In the genomic region with DNA sequence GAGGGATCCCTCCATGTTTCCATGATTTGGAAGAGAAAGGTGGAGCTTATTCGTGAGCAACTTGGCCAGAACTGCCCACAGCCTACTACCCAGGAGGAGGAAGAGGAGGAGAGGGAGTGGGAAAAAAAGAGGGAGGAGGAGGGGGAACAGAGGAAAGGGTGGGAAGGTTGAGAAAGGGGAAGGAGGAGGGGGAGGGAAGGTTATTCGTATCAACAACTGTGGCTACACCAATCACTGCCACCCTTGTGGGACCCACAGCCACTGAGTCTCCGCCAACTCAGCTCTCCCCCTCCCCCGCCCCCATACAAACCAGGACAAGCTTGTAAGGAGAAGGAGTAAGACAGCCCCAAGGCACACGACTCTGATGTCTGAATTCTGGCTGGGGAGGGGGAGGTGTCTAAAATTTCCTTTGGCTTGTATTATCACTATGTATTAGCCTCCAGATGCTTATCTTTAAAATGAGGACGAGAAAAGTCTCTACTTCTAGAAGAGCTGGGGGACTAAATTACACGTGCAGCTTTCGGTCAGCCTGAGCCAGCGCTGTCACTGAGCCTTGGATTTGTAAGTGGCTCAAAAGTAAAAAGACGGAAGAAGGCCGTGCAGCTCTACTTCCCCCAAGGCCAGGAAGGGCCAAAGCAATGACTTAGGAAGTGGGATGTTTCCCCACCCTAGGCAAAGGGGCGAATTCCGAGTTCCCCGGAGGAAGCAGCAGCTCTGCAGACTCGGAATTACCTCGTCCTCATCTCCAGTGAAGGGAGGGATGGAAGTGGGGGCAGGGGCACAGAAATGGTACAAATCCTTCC, we compare ENCODE assay signal across 8 cellular contexts. TPM values are rescaled to one million over a fixed set of nuclear protein-coding genes. Genes with fewer than 3 reads are reported as not detected.
A peak's percentile ranks its signal among the peaks of the same experiment; 100 is the strongest.
DNase-seq lines count a peak whose midpoint lies in the region; ATAC-seq and TF ChIP-seq lines count a peak whose summit lies in the region.

No MANE protein-coding gene starts in this region.

- H3K4me3 ChIP-seq in GM23248 (peak overlapping the region; percentile 91), lower lobe of right lung (peak overlapping the region; percentile 74), tibial nerve (peak overlapping the region; percentile 78 to 87 (median 81))

- TF ChIP-seq POLR2A in tibial nerve (IDR thresholded peaks at IDR 0.05) = no peak

- peaks cover 29% of the 10 kb centered on the region for H3K4me1 ChIP-seq in GM23248 (ENCODE audit: insufficient read depth)
- H3K4me1 ChIP-seq in lower lobe of right lung = peaks cover 64% of the 10 kb centered on the region
- peaks cover 4 to 64% (median 47%) of the 10 kb centered on the region in 4 donors for H3K4me1 ChIP-seq in tibial nerve

- peak overlapping the region; percentile 74; the same call in 1 of the 2 replicates for H2AFZ ChIP-seq in GM23248

- no peaks in the 10 kb centered on the region for H3K27me3 ChIP-seq in GM23248 (replicated peaks; ENCODE audit: insufficient read depth)
- H3K27me3 ChIP-seq in lower lobe of right lung (ENCODE audit: low read depth) = peaks cover 4% of the 10 kb centered on the region
- peaks cover 0 to 4% of the 10 kb centered on the region in 2 donors for H3K27me3 ChIP-seq in tibial nerve

- peak overlapping the region; percentile 48 for H3K27ac ChIP-seq in GM23248
- H3K27ac ChIP-seq in cingulate gyrus (ENCODE audit: low read depth, low read length) = peak overlapping the region; percentile 73
- H3K27ac ChIP-seq in lower lobe of right lung = peak overlapping the region; percentile 87
- peak overlapping the region; percentile 65 to 89 (median 86) for H3K27ac ChIP-seq in tibial nerve

- in situ Hi-C loops in GM23248 (cut with MboI) = no loop called here

- peak overlapping the region; percentile 85 for H3K9ac ChIP-seq in GM23248

- peaks cover 65% of the 10 kb centered on the region for H3K79me2 ChIP-seq in GM23248 (ENCODE audit: insufficient read depth)

- H3K9me3 ChIP-seq in GM23248 (ENCODE audit: low read depth) (no peaks in the 10 kb centered on the region), lower lobe of right lung (no peaks in the 10 kb centered on the region), tibial nerve (no peaks in the 10 kb centered on the region)

- DNase-seq in GM23248 = peak; percentile 48
- DNase-seq in RPMI7951 (ENCODE audit: low read depth) = peak; percentile 89
- DNase-seq in lower lobe of right lung = peak; percentile 58
- no peak for DNase-seq in tibial nerve (ENCODE audit: low spot score in 2 of 2)
- DNase-seq in anterior cingulate cortex (lab: John Stamatoyannopoulos, UW) = no peak
- no peak for DNase-seq in KG1 (lab: John Stamatoyannopoulos, UW)

- TF ChIP-seq EP300 in tibial nerve (IDR thresholded peaks at IDR 0.05) = peak in 1 of 2 donors; percentile 41

- intact Hi-C loops in lower lobe of right lung (cut with DNase I) = loop anchor here (10.0 kb wide), 1 partner anchor 77 kb away; no protein-coding TSS in a partner anchor

- H3K4me2 ChIP-seq in GM23248 (ENCODE audit: unreplicated experiment) = peak overlapping the region; percentile 97

- H4K20me1 ChIP-seq in GM23248 (ENCODE audit: insufficient read depth) = peaks cover 3% of the 10 kb centered on the region; the same call in 1 of the 2 replicates

- ATAC-seq in lower lobe of right lung (peak; percentile 14 to 37), HG03095 (IDR thresholded peaks at IDR 0.05; ENCODE audit: unreplicated experiment) (no peak)

- H3K36me3 ChIP-seq in GM23248 (ENCODE audit: low read depth) (no peaks in the 10 kb centered on the region), lower lobe of right lung (peaks cover 6% of the 10 kb centered on the region), tibial nerve (no peaks in the 10 kb centered on the region)

- TF ChIP-seq CTCF in lower lobe of right lung (IDR thresholded peaks at IDR 0.05) = no peak
- TF ChIP-seq CTCF in tibial nerve (IDR thresholded peaks at IDR 0.05) = no peak

- H3K9me2 ChIP-seq in GM23248 (ENCODE audit: insufficient read depth) = no peaks in the 10 kb centered on the region

- 3 to 4% methylated on average over 14 to 16 of the region's 16 CpGs for WGBS in GM23248 (ENCODE audit: low coverage in 1 of 2, low lambda C conversion rate in 2 of 2, missing lambda C conversion rate in 2 of 2), 2 experiments
- 2% methylated on average over 15 to 16 of the region's 16 CpGs for WGBS in tibial nerve, 2 donors

- H3F3A ChIP-seq in GM23248 (ENCODE audit: insufficient read depth) = 0 out of 2 replicates have a peak, but pooled peaks cover 4% of the 10 kb centered on the region

RNA-seq across cellular contexts. Expression of a gene that starts 1.0 kb away (rescaled TPM):
- total RNA-seq in GM23248 (2014; rRNA removed; shearing (Covaris generic)) = 150 and 162 TPM in 2 replicates
- 844 and 887 TPM in 2 replicates for polyA plus RNA-seq in GM23248 (2016; fragmentation: Nextera tagmentation; extraction: Ambion mirVana)
- total RNA-seq in RPMI7951 (2014; rRNA removed; shearing (Covaris generic)) = 527 and 564 TPM in 2 replicates
- total RNA-seq in lower lobe of right lung (291 TPM), tibial nerve (100 to 1,000 TPM in 3 of 4 donors, 10 to 100 TPM in 1; 92.2 to 172 (median 130) TPM)

Comparison
In these comparisons a context has a peak if more than half of its experiments do, and no peak if none do; other contexts are left out.
1. DNase-seq: peak in GM23248 (single experiment), RPMI7951 (single experiment) and lower lobe of right lung (single experiment); none in tibial nerve (0 of 2), anterior cingulate cortex (0 of 58) and KG1 (single experiment).
2. Peak in every context shown above with its lines, with median percentiles within 50 percentile points of each other: H3K27ac ChIP-seq and H3K4me3 ChIP-seq.